Comparison of ENCODE assay signal across 2 cellular contexts in the genomic region with DNA sequence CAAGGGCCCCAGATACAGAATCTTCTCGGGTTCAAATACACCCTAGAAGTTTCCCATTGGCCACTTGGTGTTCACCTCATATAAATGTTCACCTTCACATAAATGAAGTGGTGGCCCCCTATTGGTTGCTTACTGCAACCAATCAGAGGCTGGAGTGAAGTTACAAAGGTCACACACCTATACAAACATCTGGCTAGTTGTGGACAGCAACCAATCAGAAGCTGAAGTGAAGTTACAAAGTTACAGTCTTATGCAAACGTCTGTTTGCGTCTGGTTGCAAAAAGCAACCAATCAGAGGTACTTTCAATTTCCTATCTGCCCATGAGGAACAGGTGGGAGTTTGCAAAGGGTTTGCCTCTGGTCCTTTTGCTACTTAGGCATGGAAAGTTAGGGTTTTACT.
TF ChIP-seq lines count a peak whose summit lies in the region.

No MANE protein-coding gene starts in this region.

TF ChIP-seq in IMR-90, 13 proteins besides CTCF, POLR2A, EP300 and RAD21:
- TF ChIP-seq, protein P1, sequence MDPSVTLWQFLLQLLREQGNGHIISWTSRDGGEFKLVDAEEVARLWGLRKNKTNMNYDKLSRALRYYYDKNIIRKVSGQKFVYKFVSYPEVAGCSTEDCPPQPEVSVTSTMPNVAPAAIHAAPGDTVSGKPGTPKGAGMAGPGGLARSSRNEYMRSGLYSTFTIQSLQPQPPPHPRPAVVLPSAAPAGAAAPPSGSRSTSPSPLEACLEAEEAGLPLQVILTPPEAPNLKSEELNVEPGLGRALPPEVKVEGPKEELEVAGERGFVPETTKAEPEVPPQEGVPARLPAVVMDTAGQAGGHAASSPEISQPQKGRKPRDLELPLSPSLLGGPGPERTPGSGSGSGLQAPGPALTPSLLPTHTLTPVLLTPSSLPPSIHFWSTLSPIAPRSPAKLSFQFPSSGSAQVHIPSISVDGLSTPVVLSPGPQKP (IDR thresholded peaks at IDR 0.05; ENCODE audit: borderline replicate concordance, low read depth, low read length) = no peak
- TF ChIP-seq RFX5 (IDR thresholded peaks at IDR 0.05; ENCODE audit: low read depth, low read length) (no peak), RCOR1 (IDR thresholded peaks at IDR 0.05; ENCODE audit: insufficient replicate concordance, low read length) (no peak), BHLHE40 (IDR thresholded peaks at IDR 0.05; ENCODE audit: low read depth, low read length) (no peak), CHD1 (IDR thresholded peaks at IDR 0.05; ENCODE audit: low read depth, low read length) (no peak), NFE2L2 (IDR thresholded peaks at IDR 0.05; ENCODE audit: low read depth, low read length) (no peak), MXI1 (IDR thresholded peaks at IDR 0.05; ENCODE audit: borderline replicate concordance, low read depth, low read length) (no peak), MAZ (IDR thresholded peaks at IDR 0.05; ENCODE audit: borderline replicate concordance, low read depth, low read length) (no peak), SMC3 (IDR thresholded peaks at IDR 0.05; ENCODE audit: low read depth, low read length) (no peak), CEBPB (IDR thresholded peaks at IDR 0.05; ENCODE audit: low read depth, low read length) (no peak), MAFK (IDR thresholded peaks at IDR 0.05; ENCODE audit: low read depth, low read length) (no peak), FOS (IDR thresholded peaks at IDR 0.05; ENCODE audit: low read depth, low read length) (no peak)
- TF ChIP-seq, protein P2, sequence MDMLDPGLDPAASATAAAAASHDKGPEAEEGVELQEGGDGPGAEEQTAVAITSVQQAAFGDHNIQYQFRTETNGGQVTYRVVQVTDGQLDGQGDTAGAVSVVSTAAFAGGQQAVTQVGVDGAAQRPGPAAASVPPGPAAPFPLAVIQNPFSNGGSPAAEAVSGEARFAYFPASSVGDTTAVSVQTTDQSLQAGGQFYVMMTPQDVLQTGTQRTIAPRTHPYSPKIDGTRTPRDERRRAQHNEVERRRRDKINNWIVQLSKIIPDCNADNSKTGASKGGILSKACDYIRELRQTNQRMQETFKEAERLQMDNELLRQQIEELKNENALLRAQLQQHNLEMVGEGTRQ (IDR thresholded peaks at IDR 0.05; ENCODE audit: low read depth, low read length) = no peak
TF ChIP-seq in IMR-90: peak in this region for 0.

TF ChIP-seq in HepG2, 621 proteins besides CTCF, POLR2A, EP300 and RAD21:
- TF ChIP-seq ZMYM4 (CRISPR knock-in tag; IDR thresholded peaks at IDR 0.05) (peak; percentile 66), PHF21A (CRISPR knock-in tag; IDR thresholded peaks at IDR 0.05) (peak; percentile 41; the same call in 1 of the 2 replicates), HNF4G (IDR thresholded peaks at IDR 0.05; ENCODE audit: borderline replicate concordance, low read depth, low read length) (0 out of 2 replicates have a peak, but pooled peaks have one; percentile 31), HNF4G (CRISPR knock-in tag; IDR thresholded peaks at IDR 0.05; ENCODE audit: borderline replicate concordance, low read depth) (no peak), ELF1 (CRISPR knock-in tag; IDR thresholded peaks at IDR 0.05) (0 out of 2 replicates have a peak, but pooled peaks have one; percentile 16), MED1 (CRISPR knock-in tag; IDR thresholded peaks at IDR 0.05) (no peak), ZNF598 (CRISPR knock-in tag; IDR thresholded peaks at IDR 0.05; ENCODE audit: borderline replicate concordance) (no peak), HNF4A (CRISPR knock-in tag; IDR thresholded peaks at IDR 0.05) (peak; percentile 51), CREB1 (IDR thresholded peaks at IDR 0.05) (0 out of 2 replicates have a peak, but pooled peaks have one; percentile 18), CREB1 (CRISPR knock-in tag; IDR thresholded peaks at IDR 0.05) (0 out of 2 replicates have a peak, but pooled peaks have one; percentile 37), GATAD2A (CRISPR knock-in tag; IDR thresholded peaks at IDR 0.05) (no peak), NR2C2 (CRISPR knock-in tag; IDR thresholded peaks at IDR 0.05; ENCODE audit: borderline replicate concordance) (peak; percentile 46; the same call in 1 of the 2 replicates), NFYB (CRISPR knock-in tag; IDR thresholded peaks at IDR 0.05) (peak; percentile 81), RFX5 (IDR thresholded peaks at IDR 0.05; ENCODE audit: low read depth, low read length) (0 out of 2 replicates have a peak, but pooled peaks have one; percentile 30), NFYC (CRISPR knock-in tag; IDR thresholded peaks at IDR 0.05) (peak; percentile 84), NR2F1 (CRISPR knock-in tag; IDR thresholded peaks at IDR 0.05) (peak in 1 of 2 experiments; percentile 46; a peak in 1 of 4 replicates)
